In genomic region chr19:12766051-12766521, GRCh38 we compare ENCODE assay signal across 8 cellular contexts. TPM values are rescaled to one million over a fixed set of nuclear protein-coding genes. Genes with fewer than 3 reads are reported as not detected.
DNase-seq lines count a peak whose midpoint lies in the region; ATAC-seq and TF ChIP-seq lines count a peak whose summit lies in the region.

No MANE protein-coding gene starts in this region.

- H3K4me3 Mint-ChIP-seq in CD4-positive, alpha-beta T cell, result no peak overlapping the region
- peak overlapping the region; percentile 69 for H3K4me3 Mint-ChIP-seq in MCF 10A (ENCODE audit: unreplicated experiment)

- POLR2A ChIA-PET in CD4-positive, alpha-beta T cell (lab: Charles Lee), result interaction anchor here (0.5 to 2.3 kb wide), 10 partner anchors 9 to 459 kb away, joined by 3 to 14 read pairs (median 6); partner anchors contain the start of genes HOOK2, JUNB, PRDX2 and THSD8
- POLR2A ChIA-PET in HEK293T (lab: Yijun Ruan, JAX), result interaction anchor here (0.6 to 2.7 kb wide), 10 partner anchors 11 to 81 kb away, joined by 3 to 13 read pairs (median 6); partner anchors contain the start of genes GET3, JUNB and RNASEH2A
- POLR2A ChIA-PET in MCF 10A (lab: Yijun Ruan, JAX), result interaction anchor here (0.6 to 2.9 kb wide), 16 partner anchors 8 to 164 kb away, joined by 3 to 17 read pairs (median 4); partner anchors contain the start of genes GCDH, GET3, JUNB and PRDX2

- no peaks in the 10 kb centered on the region for H3K9me3 Mint-ChIP-seq in CD4-positive, alpha-beta T cell
- no peaks in the 10 kb centered on the region for H3K9me3 Mint-ChIP-seq in MCF 10A (ENCODE audit: unreplicated experiment)

- no peaks in the 10 kb centered on the region for H3K9me3 ChIP-seq in CD4-positive, alpha-beta T cell (ENCODE audit: control insufficient read depth, low read length)

- peaks cover 4% of the 10 kb centered on the region for H3K36me3 Mint-ChIP-seq in CD4-positive, alpha-beta T cell (ENCODE audit: low read depth)
- peaks cover 20% of the 10 kb centered on the region for H3K36me3 Mint-ChIP-seq in MCF 10A (ENCODE audit: insufficient read depth, unreplicated experiment)

- no TSS peak for BruUV-seq in MCF 10A (replicated peaks; lab: Mats Ljungman, UMichigan)

- DNase-seq in CD4-positive, alpha-beta T cell, result peak in 6 of 10 experiments; percentile 66 to 83 (median 80)
- DNase-seq in HEK293T (ENCODE audit: extremely low spot score) (peak; percentile 86), SHP77 treated with DMSO at 0.1 percent for 48 hours (lab: John Stamatoyannopoulos, UW) (peak; percentile 78), MCF 10A (ENCODE audit: unreplicated experiment) (peak; percentile 77), iPS-NIHi7 (ENCODE audit: extremely low spot score) (peak; percentile 68), NCI-H2171 treated with DMSO at 0.1 percent for 48 hours (lab: John Stamatoyannopoulos, UW) (no peak)
- DNase-seq in stimulated activated CD4-positive, alpha-beta T cell treated with anti-CD3 and anti-CD28 coated beads, Interleukin-1b, Interleukin-23, amount 100 ng/mL, for 48 hours, result peak; percentile 73

- ATAC-seq in CD4-positive, alpha-beta T cell (ENCODE audit: poor library complexity), result peak; percentile 77
- ATAC-seq in GM21526 (IDR thresholded peaks at IDR 0.05; ENCODE audit: low FRiP score, unreplicated experiment), result no peak

- CTCF ChIA-PET in CD4-positive, alpha-beta T cell (lab: Charles Lee), result interaction anchor here (0.6 to 3.3 kb wide), 14 partner anchors 9 to 83 kb away, joined by 3 to 30 read pairs (median 4); partner anchors contain the start of genes FBXW9, GET3 and JUNB
- CTCF ChIA-PET in HEK293T (lab: Yijun Ruan, JAX), result interaction anchor here (0.6 to 3.5 kb wide), 17 partner anchors 9 to 189 kb away, joined by 3 to 23 read pairs (median 5); partner anchors contain the start of genes FBXW9 and JUNB
- CTCF ChIA-PET in MCF 10A (lab: Yijun Ruan, JAX), result interaction anchor here (0.6 to 13.2 kb wide), 15 partner anchors 9 to 1390 kb away, joined by 3 to 307 read pairs (median 4); partner anchors contain the start of genes HOOK2, JUNB, PRDX2 and THSD8

- intact Hi-C loops in CD4-positive, alpha-beta T cell (cut with DNase I, micrococcal nuclease), result loop anchor here (1.0 to 2.0 kb wide), 3 partner anchors 30 to 81 kb away; no protein-coding TSS in a partner anchor
- intact Hi-C loops in MCF 10A (cut with micrococcal nuclease), result loop anchor here (1.0 kb wide), 1 partner anchor 30 kb away; no protein-coding TSS in a partner anchor

- H3K27ac Mint-ChIP-seq in CD4-positive, alpha-beta T cell, result no peak overlapping the region
- no peak overlapping the region for H3K27ac Mint-ChIP-seq in MCF 10A (ENCODE audit: low read depth, unreplicated experiment)

- no peaks in the 10 kb centered on the region for H3K27me3 ChIP-seq in CD4-positive, alpha-beta T cell (ENCODE audit: control insufficient read depth, insufficient read depth, low read length)

- no peaks in the 10 kb centered on the region for H3K27me3 Mint-ChIP-seq in CD4-positive, alpha-beta T cell
- no peaks in the 10 kb centered on the region for H3K27me3 Mint-ChIP-seq in MCF 10A (ENCODE audit: insufficient read depth, unreplicated experiment)

- H3K27ac ChIP-seq in CD4-positive, alpha-beta T cell (ENCODE audit: low read depth, low read length), result no peak overlapping the region

- peaks cover 7% of the 10 kb centered on the region for H3K4me1 Mint-ChIP-seq in CD4-positive, alpha-beta T cell (ENCODE audit: low read depth)
- peaks cover 5% of the 10 kb centered on the region for H3K4me1 Mint-ChIP-seq in MCF 10A (ENCODE audit: insufficient read depth, unreplicated experiment)

- TF ChIP-seq CTCF in CD4-positive, alpha-beta T cell (IDR thresholded peaks at IDR 0.05), result peak; percentile 90
- TF ChIP-seq CTCF in MCF 10A (IDR thresholded peaks at IDR 0.05; ENCODE audit: unreplicated experiment), result peak; percentile 67

TF ChIP-seq in HEK293T, 16 proteins besides CTCF, POLR2A, EP300 and RAD21:
- TF ChIP-seq ELF4 (IDR thresholded peaks at IDR 0.05) (no peak), SP1 (IDR thresholded peaks at IDR 0.05) (no peak), ZNF384 (IDR thresholded peaks at IDR 0.05) (no peak), FOXA1 (IDR thresholded peaks at IDR 0.05) (no peak), BHLHE40 (IDR thresholded peaks at IDR 0.05; ENCODE audit: borderline replicate concordance) (no peak), LEF1 (IDR thresholded peaks at IDR 0.05; ENCODE audit: borderline replicate concordance) (no peak), HDGF (IDR thresholded peaks at IDR 0.05; ENCODE audit: borderline replicate concordance) (no peak), FOXM1 (IDR thresholded peaks at IDR 0.05; ENCODE audit: borderline replicate concordance) (no peak), FOXK2 (IDR thresholded peaks at IDR 0.05) (no peak), L3MBTL2 (conservative IDR thresholded peaks at IDR 0.05) (no peak), CTBP1 (IDR thresholded peaks at IDR 0.05; ENCODE audit: borderline replicate concordance) (no peak), TARDBP (IDR thresholded peaks at IDR 0.05) (no peak), NFRKB (IDR thresholded peaks at IDR 0.05) (no peak), ARNT (IDR thresholded peaks at IDR 0.05) (no peak), PKNOX1 (IDR thresholded peaks at IDR 0.05) (no peak), SUZ12 (IDR thresholded peaks at IDR 0.05) (no peak)

RNA-seq across cellular contexts. Expression of gene HOOK2, which starts 9.3 kb away (rescaled TPM):
- 10 to 100 TPM; 14.8 to 17.0 TPM for total RNA-seq in CD4-positive, alpha-beta T cell
- total RNA-seq in MCF 10A (2022), result 31.6 and 32.8 TPM in 2 replicates

RNA-seq across cellular contexts. Expression of gene BEST2, which starts 14.5 kb away (rescaled TPM):
- total RNA-seq in CD4-positive, alpha-beta T cell, result not detected
- total RNA-seq in MCF 10A (2022), result 0.70 and 0.83 TPM in 2 replicates

RNA-seq across cellular contexts. Expression of gene JUNB, which starts 25.2 kb away (rescaled TPM):
- total RNA-seq in CD4-positive, alpha-beta T cell, result 1,000 to 10,000 TPM; 2,467 to 2,518 TPM
- total RNA-seq in MCF 10A (2022), result 86.4 and 125 TPM in 2 replicates

RNA-seq across cellular contexts. Expression of gene GET3, which starts 28.8 kb away (rescaled TPM):
- total RNA-seq in CD4-positive, alpha-beta T cell, result 10 to 100 TPM; 13.9 to 14.5 TPM
- 62.9 and 67.1 TPM in 2 replicates for total RNA-seq in MCF 10A (2022)

RNA-seq across cellular contexts. Expression of gene TRIR, which starts 31.6 kb away (rescaled TPM):
- total RNA-seq in CD4-positive, alpha-beta T cell, result 100 to 1,000 TPM; 194 to 201 TPM
- 139 and 146 TPM in 2 replicates for total RNA-seq in MCF 10A (2022)

Comparison
In these comparisons a context has a peak if more than half of its experiments do, and no peak if none do; other contexts are left out.
1. RNA of gene JUNB, which starts 25.2 kb away (total RNA-seq): 2,467 to 2,518 TPM in CD4-positive, alpha-beta T cell; 86.4 to 125 TPM in MCF 10A; every median in the first group is over 10 times any median in the second.